Comparison of ENCODE assay signal across 1 cellular context in the genomic region with DNA sequence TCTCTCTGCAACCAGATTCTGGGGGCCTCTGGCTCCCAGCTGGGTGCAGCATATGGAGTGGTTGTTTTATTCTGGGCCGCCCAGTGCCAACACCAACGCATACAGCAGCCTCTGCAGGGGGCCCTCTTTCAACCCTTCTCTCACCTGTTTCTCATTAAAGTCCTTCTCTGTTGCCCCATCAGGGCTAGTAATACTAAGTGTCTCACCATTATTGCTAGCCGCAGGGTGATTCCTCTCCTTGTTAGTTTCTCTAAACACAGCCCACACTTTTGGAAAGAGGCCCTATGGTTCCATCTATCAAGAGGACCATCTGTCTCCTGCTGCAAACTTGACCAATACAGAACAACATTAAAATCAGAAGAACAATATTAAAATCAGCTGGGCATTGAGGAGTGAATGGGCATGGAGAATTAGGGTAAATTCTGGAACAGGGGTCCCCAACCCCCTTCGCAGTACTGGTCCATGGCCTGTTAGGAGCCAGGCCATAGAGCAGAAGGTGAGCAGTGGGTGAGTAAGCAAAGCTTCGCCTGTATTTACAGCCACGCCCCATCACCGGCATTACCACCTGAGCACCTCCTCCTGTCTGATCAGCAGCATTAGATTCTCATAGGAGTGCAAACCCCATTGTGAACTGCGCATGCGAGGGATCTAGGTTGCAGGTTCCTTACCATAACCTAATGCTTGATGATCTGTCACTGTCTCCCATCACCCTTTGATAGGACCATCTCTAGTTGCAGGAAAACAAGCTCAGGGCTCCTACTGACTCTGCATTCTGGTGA.
TF ChIP-seq lines count a peak whose summit lies in the region.

No MANE protein-coding gene starts in this region.

TF ChIP-seq in HCT116, 20 proteins besides CTCF, POLR2A, EP300 and RAD21 (continued from another document):
- TF ChIP-seq JUND (IDR thresholded peaks at IDR 0.05): no peak
- TF ChIP-seq SIN3A (IDR thresholded peaks at IDR 0.05; ENCODE audit: low read depth): no peak
- TF ChIP-seq CEBPB (IDR thresholded peaks at IDR 0.05; ENCODE audit: low read depth): no peak
- no peak for TF ChIP-seq POLR2AphosphoS5 (IDR thresholded peaks at IDR 0.05; ENCODE audit: low read depth, low read length)
- no peak for TF ChIP-seq YY1 (IDR thresholded peaks at IDR 0.05; ENCODE audit: extremely low read depth, insufficient replicate concordance, low read depth, low read length)
- TF ChIP-seq EZH2phosphoT487 (IDR thresholded peaks at IDR 0.05; ENCODE audit: borderline replicate concordance): no peak
- TF ChIP-seq ZNF274 (IDR thresholded peaks at IDR 0.05; ENCODE audit: low read depth, low read length): no peak
- TF ChIP-seq, protein P1, sequence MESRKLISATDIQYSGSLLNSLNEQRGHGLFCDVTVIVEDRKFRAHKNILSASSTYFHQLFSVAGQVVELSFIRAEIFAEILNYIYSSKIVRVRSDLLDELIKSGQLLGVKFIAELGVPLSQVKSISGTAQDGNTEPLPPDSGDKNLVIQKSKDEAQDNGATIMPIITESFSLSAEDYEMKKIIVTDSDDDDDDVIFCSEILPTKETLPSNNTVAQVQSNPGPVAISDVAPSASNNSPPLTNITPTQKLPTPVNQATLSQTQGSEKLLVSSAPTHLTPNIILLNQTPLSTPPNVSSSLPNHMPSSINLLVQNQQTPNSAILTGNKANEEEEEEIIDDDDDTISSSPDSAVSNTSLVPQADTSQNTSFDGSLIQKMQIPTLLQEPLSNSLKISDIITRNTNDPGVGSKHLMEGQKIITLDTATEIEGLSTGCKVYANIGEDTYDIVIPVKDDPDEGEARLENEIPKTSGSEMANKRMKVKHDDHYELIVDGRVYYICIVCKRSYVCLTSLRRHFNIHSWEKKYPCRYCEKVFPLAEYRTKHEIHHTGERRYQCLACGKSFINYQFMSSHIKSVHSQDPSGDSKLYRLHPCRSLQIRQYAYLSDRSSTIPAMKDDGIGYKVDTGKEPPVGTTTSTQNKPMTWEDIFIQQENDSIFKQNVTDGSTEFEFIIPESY (IDR thresholded peaks at IDR 0.05; ENCODE audit: extremely low read depth, insufficient replicate concordance, low read length): no peak
